In genomic region chr17:82094931-82095776, GRCh38 we compare ENCODE assay signal across 10 cellular contexts. TPM values are rescaled to one million over a fixed set of nuclear protein-coding genes. Genes with fewer than 3 reads are reported as not detected.
DNase-seq lines count a peak whose midpoint lies in the region; ATAC-seq, FAIRE-seq and TF ChIP-seq lines count a peak whose summit lies in the region.
"Had no signal": no experiment of that assay in that cellular context is flagged by ENCODE, and none has a peak within 500 bp of the region (broad histone marks: within the 10 kb centered on the region; RNA-seq: fewer than 3 reads in every experiment).

No MANE protein-coding gene starts in this region.

- no peak for DNase-seq in natural killer cell
- DNase-seq in natural killer cell treated with Interleukin-12 subunit alpha and Interleukin-12 subunit beta and Interleukin-15 and Interleukin-18, amount 100 ng/mL, for 72 hours (ENCODE audit: low spot score), result no peak
- DNase-seq in WERI-Rb-1, result peak; percentile 31
- DNase-seq in HepG2 (ENCODE audit: low spot score), result no peak
- DNase-seq in type B pancreatic cell (ENCODE audit: extremely low spot score, unreplicated experiment), result no peak
- DNase-seq in hypothalamus (lab: John Stamatoyannopoulos, UW), result no peak
- no peak for DNase-seq in NCI-H146 treated with DMSO at 0.1 percent for 48 hours (lab: John Stamatoyannopoulos, UW; ENCODE audit: unreplicated experiment)
- DNase-seq: COR-L47, NCI-H2107 had no signal

- peak overlapping the region; percentile 98 for H3K4me2 ChIP-seq in HepG2 (ENCODE audit: low read depth, low read length)

- no peaks in the 10 kb centered on the region for H3K36me3 Mint-ChIP-seq in natural killer cell
- no peaks in the 10 kb centered on the region for H3K36me3 Mint-ChIP-seq in natural killer cell treated with Interleukin-12 subunit alpha and Interleukin-12 subunit beta and Interleukin-15 and Interleukin-18, amount 100 ng/mL, for 72 hours
- H3K36me3 Mint-ChIP-seq in type B pancreatic cell, result no peaks in the 10 kb centered on the region

- TF ChIP-seq POLR2A in HepG2 (IDR thresholded peaks at IDR 0.05; ENCODE audit: insufficient read depth in 1 of 2, low read depth in 2 of 2, low read length in 2 of 2), result no peak

- H3K36me3 ChIP-seq in WERI-Rb-1 (peaks cover 79% of the 10 kb centered on the region), HepG2 (replicated peaks in 1 of 2; ENCODE audit: control insufficient read depth in 1 of 2, insufficient read depth in 2 of 2, low read length in 2 of 2) (peaks cover 45 to 58% of the 10 kb centered on the region in 2 experiments)

- H4K20me1 ChIP-seq in HepG2 (ENCODE audit: insufficient read depth, low read length), result peaks cover 58% of the 10 kb centered on the region

- TF ChIP-seq CTCF in natural killer cell (IDR thresholded peaks at IDR 0.05), result no peak
- TF ChIP-seq CTCF in WERI-Rb-1 (IDR thresholded peaks at IDR 0.05; ENCODE audit: low read depth, low read length), result no peak
- TF ChIP-seq CTCF in HepG2 (CRISPR knock-in tag; IDR thresholded peaks at IDR 0.05), result no peak
- no peak for TF ChIP-seq CTCF in type B pancreatic cell (conservative IDR thresholded peaks at IDR 0.05)

- peaks cover 63% of the 10 kb centered on the region for H3K79me2 ChIP-seq in HepG2 (ENCODE audit: insufficient read depth, low read length)

- H3K4me1 Mint-ChIP-seq in natural killer cell, result peaks cover 0 to 4% of the 10 kb centered on the region in 2 donors
- peaks cover 0 to 4% of the 10 kb centered on the region in 2 donors for H3K4me1 Mint-ChIP-seq in natural killer cell treated with Interleukin-12 subunit alpha and Interleukin-12 subunit beta and Interleukin-15 and Interleukin-18, amount 100 ng/mL, for 72 hours (ENCODE audit: low read depth in 2 of 2)
- no peaks in the 10 kb centered on the region for H3K4me1 Mint-ChIP-seq in type B pancreatic cell (ENCODE audit: unreplicated experiment)

- TF ChIP-seq EP300 in HepG2 (IDR thresholded peaks at IDR 0.05; ENCODE audit: low read depth in 2 of 2, low read length in 2 of 2) (no peak), HepG2 (CRISPR knock-in tag; IDR thresholded peaks at IDR 0.05; ENCODE audit: borderline replicate concordance) (no peak)

- H3K9me3 Mint-ChIP-seq in natural killer cell, result no peaks in the 10 kb centered on the region
- no peaks in the 10 kb centered on the region for H3K9me3 Mint-ChIP-seq in natural killer cell treated with Interleukin-12 subunit alpha and Interleukin-12 subunit beta and Interleukin-15 and Interleukin-18, amount 100 ng/mL, for 72 hours
- H3K9me3 Mint-ChIP-seq in type B pancreatic cell, result no peaks in the 10 kb centered on the region

- intact Hi-C loops in natural killer cell (cut with micrococcal nuclease) (loop anchor here (10.0 kb wide), 1 partner anchor 220 kb away; the partner anchor contains the start of gene ARHGDIA), HepG2 (cut with micrococcal nuclease; ENCODE audit: unreplicated experiment) (loop anchor here (5.0 to 10.0 kb wide), 2 partner anchors 43 to 120 kb away; partner anchors contain the start of genes ASPSCR1, GPS1 and RFNG)

- TF ChIP-seq RAD21 in HepG2 (CRISPR knock-in tag; IDR thresholded peaks at IDR 0.05), result no peak

- in situ Hi-C loops in HepG2 (cut with HindIII; ENCODE audit: extremely low pct_ligation_motif_present, low pct_unique_long_range_greater_than_20kb), result no loop called here

- H3K4me3 ChIP-seq in WERI-Rb-1 (ENCODE audit: low read depth, low read length), result no peak overlapping the region
- peak overlapping the region in 2 of 3 experiments; percentile 86 to 96; a peak in 3 of 6 replicates for H3K4me3 ChIP-seq in HepG2 (replicated peaks in 1 of 3; ENCODE audit: insufficient read depth in 1 of 3, low read depth in 2 of 3, low read length in 3 of 3)

- H3K4me3 Mint-ChIP-seq in natural killer cell (peak overlapping the region; percentile 59), type B pancreatic cell (peak overlapping the region; percentile 82)
- H3K4me3 Mint-ChIP-seq in natural killer cell treated with Interleukin-12 subunit alpha and Interleukin-12 subunit beta and Interleukin-15 and Interleukin-18, amount 100 ng/mL, for 72 hours, result no peak overlapping the region

- H3K27me3 ChIP-seq in WERI-Rb-1 (ENCODE audit: insufficient read depth, low read depth, severe bottlenecking) (no peaks in the 10 kb centered on the region), HepG2 (ENCODE audit: control insufficient read depth in 1 of 2, insufficient read depth in 2 of 2, low read length in 2 of 2) (no peaks in the 10 kb centered on the region; a peak in 1 of 5 replicates)

- ATAC-seq in natural killer cell (no peak), HepG2 (no peak), GM21723 (IDR thresholded peaks at IDR 0.05; ENCODE audit: unreplicated experiment) (no peak)
- ATAC-seq in natural killer cell treated with Interleukin-12 subunit alpha and Interleukin-12 subunit beta and Interleukin-15 and Interleukin-18, amount 100 ng/mL, for 72 hours, result no peak

- WGBS in HepG2 (ENCODE audit: low lambda C conversion rate), result 87% methylated on average over 28 of the region's 37 CpGs

- peaks cover 50% of the 10 kb centered on the region for H3K4me1 ChIP-seq in HepG2 (ENCODE audit: insufficient read depth, low read length)

- H3K27me3 Mint-ChIP-seq in natural killer cell (ENCODE audit: low read depth in 2 of 2) (no peaks in the 10 kb centered on the region), type B pancreatic cell (no peaks in the 10 kb centered on the region)
- no peaks in the 10 kb centered on the region for H3K27me3 Mint-ChIP-seq in natural killer cell treated with Interleukin-12 subunit alpha and Interleukin-12 subunit beta and Interleukin-15 and Interleukin-18, amount 100 ng/mL, for 72 hours

- H3K27ac ChIP-seq in WERI-Rb-1 (peak overlapping the region; percentile 11; the same call in 1 of the 2 replicates), HepG2 (ENCODE audit: extremely low read length, insufficient read depth, low read length) (peak overlapping the region; percentile 89)

- no peak for FAIRE-seq in HepG2 (lab: Jason Lieb, UNC)

- CTCF ChIA-PET in HepG2 (lab: Yijun Ruan, JAX; ENCODE audit: low intra/inter-chr PET ratio, low total read pairs), result no interaction called here

- BruUV-seq in HepG2 (replicated peaks; lab: Mats Ljungman, UMichigan), result no TSS peak

- no peak overlapping the region for H3K27ac Mint-ChIP-seq in natural killer cell
- no peak overlapping the region for H3K27ac Mint-ChIP-seq in natural killer cell treated with Interleukin-12 subunit alpha and Interleukin-12 subunit beta and Interleukin-15 and Interleukin-18, amount 100 ng/mL, for 72 hours
- peak overlapping the region; percentile 75 for H3K27ac Mint-ChIP-seq in type B pancreatic cell

- H2AFZ ChIP-seq in HepG2 (ENCODE audit: low read length), result no peak overlapping the region

- H3K9me3 ChIP-seq in WERI-Rb-1 (ENCODE audit: severe bottlenecking) (peaks cover 2% of the 10 kb centered on the region), HepG2 (ENCODE audit: low read length) (no peaks in the 10 kb centered on the region)

- peak overlapping the region; percentile 98 for H3K9ac ChIP-seq in HepG2 (ENCODE audit: insufficient read depth, low read depth, low read length)

- POLR2A ChIA-PET in HepG2 (lab: Yijun Ruan, JAX), result interaction anchor here (0.7 to 2.7 kb wide), 4 partner anchors 9 to 38 kb away, joined by 3 to 8 read pairs (median 6); no protein-coding TSS in a partner anchor

RNA-seq across cellular contexts. Expression of gene FASN, which starts 2.9 kb away (rescaled TPM):
- total RNA-seq in natural killer cell, result 10 to 100 TPM; 53.8 to 56.2 (median 54.0) TPM
- 100 to 1,000 TPM; 195 to 451 TPM for total RNA-seq in natural killer cell treated with Interleukin-12 subunit alpha and Interleukin-12 subunit beta and Interleukin-15 and Interleukin-18, amount 100 ng/mL, for 72 hours
- 101 and 192 TPM in 2 replicates for total RNA-seq in HepG2 (2016; rRNA removed; fragmentation: Illumina TruSeq; extraction: Trizol)
- total RNA-seq in HepG2 (2016; cell fraction: cytosol; rRNA removed; fragmentation: Illumina TruSeq; extraction: Trizol; ENCODE audit: low read depth), result 28.4 and 29.9 TPM in 2 replicates
- total RNA-seq in HepG2 (2016; cell fraction: insoluble cytoplasmic fraction; rRNA removed; fragmentation: Illumina TruSeq; extraction: Trizol), result 118 and 157 TPM in 2 replicates
- 63.2 and 68.3 TPM in 2 replicates for total RNA-seq in HepG2 (2016; cell fraction: membrane; rRNA removed; fragmentation: Illumina TruSeq; extraction: Trizol)
- 147 and 173 TPM in 2 replicates for total RNA-seq in HepG2 (2016; cell fraction: nucleus; rRNA removed; fragmentation: Illumina TruSeq; extraction: Trizol)
- 51.7 and 92.4 TPM in 2 replicates for polyA plus RNA-seq in HepG2 (2011; rRNA removed)
- 62.2 and 67.6 TPM in 2 replicates for polyA plus RNA-seq in HepG2 (2011; cell fraction: cytosol; rRNA removed)
- 516 and 545 TPM in 2 replicates for polyA plus RNA-seq in HepG2 (2011; cell fraction: nucleus; rRNA removed)
- polyA plus RNA-seq in HepG2 (2012), result 163 and 245 TPM in 2 replicates
- 24.8 and 25.4 TPM in 2 replicates for polyA plus RNA-seq in HepG2 (2016; cell fraction: cytosol; fragmentation: Illumina TruSeq; extraction: Trizol; ENCODE audit: low read depth)
- 209 and 303 TPM in 2 replicates for polyA plus RNA-seq in HepG2 (2016; cell fraction: insoluble cytoplasmic fraction; fragmentation: Illumina TruSeq; extraction: Trizol; ENCODE audit: low read depth)
- polyA plus RNA-seq in HepG2 (2016; cell fraction: membrane; fragmentation: Illumina TruSeq; extraction: Trizol; ENCODE audit: low read depth), result 52.3 and 61.0 TPM in 2 replicates
- 501 and 529 TPM in 2 replicates for polyA plus RNA-seq in HepG2 (2016; cell fraction: nucleus; fragmentation: Illumina TruSeq; extraction: Trizol; ENCODE audit: insufficient read depth, low read depth)
- polyA minus RNA-seq in HepG2 (2011; rRNA and poly(A)+ RNA removed; ENCODE audit: low replicate concordance), result 35.6 and 241 TPM in 2 replicates
- polyA minus RNA-seq in HepG2 (2011; cell fraction: cytosol; rRNA and poly(A)+ RNA removed), result 226 and 344 TPM in 2 replicates
- polyA minus RNA-seq in HepG2 (2011; cell fraction: nucleus; rRNA and poly(A)+ RNA removed), result 97.7 and 151 TPM in 2 replicates
- total RNA-seq in type B pancreatic cell (ENCODE audit: low replicate concordance), result 228 and 326 TPM in 2 replicates

RNA-seq across cellular contexts. Expression of gene DUS1L, which starts 29.6 kb away (rescaled TPM):
- total RNA-seq in natural killer cell (100 to 1,000 TPM; 122 to 144 (median 136) TPM), HepG2 (2016; rRNA removed; fragmentation: Illumina TruSeq; extraction: Trizol) (67.9 and 109 TPM in 2 replicates), type B pancreatic cell (ENCODE audit: low replicate concordance) (97.0 and 97.1 TPM in 2 replicates)
- 100 to 1,000 TPM; 125 to 196 TPM for total RNA-seq in natural killer cell treated with Interleukin-12 subunit alpha and Interleukin-12 subunit beta and Interleukin-15 and Interleukin-18, amount 100 ng/mL, for 72 hours
- 206 and 220 TPM in 2 replicates for total RNA-seq in HepG2 (2016; cell fraction: cytosol; rRNA removed; fragmentation: Illumina TruSeq; extraction: Trizol; ENCODE audit: low read depth)
- total RNA-seq in HepG2 (2016; cell fraction: insoluble cytoplasmic fraction; rRNA removed; fragmentation: Illumina TruSeq; extraction: Trizol), result 58.4 and 113 TPM in 2 replicates
- 268 and 276 TPM in 2 replicates for total RNA-seq in HepG2 (2016; cell fraction: membrane; rRNA removed; fragmentation: Illumina TruSeq; extraction: Trizol)
- 69.9 and 102 TPM in 2 replicates for total RNA-seq in HepG2 (2016; cell fraction: nucleus; rRNA removed; fragmentation: Illumina TruSeq; extraction: Trizol)
- polyA plus RNA-seq in HepG2 (2011; rRNA removed), result 81.0 and 108 TPM in 2 replicates
- 64.5 and 97.7 TPM in 2 replicates for polyA plus RNA-seq in HepG2 (2011; cell fraction: cytosol; rRNA removed)
- 583 and 668 TPM in 2 replicates for polyA plus RNA-seq in HepG2 (2011; cell fraction: nucleus; rRNA removed)
- polyA plus RNA-seq in HepG2 (2012), result 82.7 and 123 TPM in 2 replicates
- 353 and 384 TPM in 2 replicates for polyA plus RNA-seq in HepG2 (2016; cell fraction: cytosol; fragmentation: Illumina TruSeq; extraction: Trizol; ENCODE audit: low read depth)
- polyA plus RNA-seq in HepG2 (2016; cell fraction: insoluble cytoplasmic fraction; fragmentation: Illumina TruSeq; extraction: Trizol; ENCODE audit: low read depth), result 138 and 172 TPM in 2 replicates
- 444 and 521 TPM in 2 replicates for polyA plus RNA-seq in HepG2 (2016; cell fraction: membrane; fragmentation: Illumina TruSeq; extraction: Trizol; ENCODE audit: low read depth)
- polyA plus RNA-seq in HepG2 (2016; cell fraction: nucleus; fragmentation: Illumina TruSeq; extraction: Trizol; ENCODE audit: insufficient read depth, low read depth), result 330 and 339 TPM in 2 replicates
- 47.0 and 79.2 TPM in 2 replicates for polyA minus RNA-seq in HepG2 (2011; rRNA and poly(A)+ RNA removed; ENCODE audit: low replicate concordance)
- 31.7 and 34.4 TPM in 2 replicates for polyA minus RNA-seq in HepG2 (2011; cell fraction: cytosol; rRNA and poly(A)+ RNA removed)
- 85.7 and 87.9 TPM in 2 replicates for polyA minus RNA-seq in HepG2 (2011; cell fraction: nucleus; rRNA and poly(A)+ RNA removed)

RNA-seq across cellular contexts. Expression of gene GPS1, which starts 43.5 kb away (rescaled TPM):
- total RNA-seq in natural killer cell (10 to 100 TPM; 78.9 to 87.6 (median 85.3) TPM), HepG2 (2016; rRNA removed; fragmentation: Illumina TruSeq; extraction: Trizol) (106 and 124 TPM in 2 replicates), type B pancreatic cell (ENCODE audit: low replicate concordance) (111 and 112 TPM in 2 replicates)
- total RNA-seq in natural killer cell treated with Interleukin-12 subunit alpha and Interleukin-12 subunit beta and Interleukin-15 and Interleukin-18, amount 100 ng/mL, for 72 hours, result 100 to 1,000 TPM; 112 to 114 TPM
- total RNA-seq in HepG2 (2016; cell fraction: cytosol; rRNA removed; fragmentation: Illumina TruSeq; extraction: Trizol; ENCODE audit: low read depth), result 87.3 and 88.2 TPM in 2 replicates
- 99.7 and 134 TPM in 2 replicates for total RNA-seq in HepG2 (2016; cell fraction: insoluble cytoplasmic fraction; rRNA removed; fragmentation: Illumina TruSeq; extraction: Trizol)
- 96.5 and 111 TPM in 2 replicates for total RNA-seq in HepG2 (2016; cell fraction: membrane; rRNA removed; fragmentation: Illumina TruSeq; extraction: Trizol)
- 89.5 and 106 TPM in 2 replicates for total RNA-seq in HepG2 (2016; cell fraction: nucleus; rRNA removed; fragmentation: Illumina TruSeq; extraction: Trizol)
- polyA plus RNA-seq in HepG2 (2011; rRNA removed), result 128 and 161 TPM in 2 replicates
- polyA plus RNA-seq in HepG2 (2011; cell fraction: cytosol; rRNA removed), result 107 and 157 TPM in 2 replicates
- 389 and 467 TPM in 2 replicates for polyA plus RNA-seq in HepG2 (2011; cell fraction: nucleus; rRNA removed)
- polyA plus RNA-seq in HepG2 (2012), result 102 and 120 TPM in 2 replicates
- polyA plus RNA-seq in HepG2 (2016; cell fraction: cytosol; fragmentation: Illumina TruSeq; extraction: Trizol; ENCODE audit: low read depth), result 96.5 and 102 TPM in 2 replicates
- 120 and 146 TPM in 2 replicates for polyA plus RNA-seq in HepG2 (2016; cell fraction: insoluble cytoplasmic fraction; fragmentation: Illumina TruSeq; extraction: Trizol; ENCODE audit: low read depth)
- 103 and 104 TPM in 2 replicates for polyA plus RNA-seq in HepG2 (2016; cell fraction: membrane; fragmentation: Illumina TruSeq; extraction: Trizol; ENCODE audit: low read depth)
- polyA plus RNA-seq in HepG2 (2016; cell fraction: nucleus; fragmentation: Illumina TruSeq; extraction: Trizol; ENCODE audit: insufficient read depth, low read depth), result 225 and 229 TPM in 2 replicates
- 182 and 265 TPM in 2 replicates for polyA minus RNA-seq in HepG2 (2011; rRNA and poly(A)+ RNA removed; ENCODE audit: low replicate concordance)
- 76.6 and 80.3 TPM in 2 replicates for polyA minus RNA-seq in HepG2 (2011; cell fraction: cytosol; rRNA and poly(A)+ RNA removed)
- polyA minus RNA-seq in HepG2 (2011; cell fraction: nucleus; rRNA and poly(A)+ RNA removed), result 60.2 and 61.0 TPM in 2 replicates

RNA-seq across cellular contexts. Expression of gene RFNG, which starts 43.5 kb away (rescaled TPM):
- 10 to 100 TPM; 22.7 to 26.7 (median 23.2) TPM for total RNA-seq in natural killer cell
- total RNA-seq in natural killer cell treated with Interleukin-12 subunit alpha and Interleukin-12 subunit beta and Interleukin-15 and Interleukin-18, amount 100 ng/mL, for 72 hours, result 10 to 100 TPM; 18.2 to 23.1 TPM
- 27.8 and 64.0 TPM in 2 replicates for total RNA-seq in HepG2 (2016; rRNA removed; fragmentation: Illumina TruSeq; extraction: Trizol)
- total RNA-seq in HepG2 (2016; cell fraction: cytosol; rRNA removed; fragmentation: Illumina TruSeq; extraction: Trizol; ENCODE audit: low read depth), result 72.5 and 73.8 TPM in 2 replicates
- total RNA-seq in HepG2 (2016; cell fraction: insoluble cytoplasmic fraction; rRNA removed; fragmentation: Illumina TruSeq; extraction: Trizol), result 23.6 and 61.0 TPM in 2 replicates
- total RNA-seq in HepG2 (2016; cell fraction: membrane; rRNA removed; fragmentation: Illumina TruSeq; extraction: Trizol), result 95.0 and 98.0 TPM in 2 replicates
- 53.3 and 60.7 TPM in 2 replicates for total RNA-seq in HepG2 (2016; cell fraction: nucleus; rRNA removed; fragmentation: Illumina TruSeq; extraction: Trizol)
- 61.4 and 90.6 TPM in 2 replicates for polyA plus RNA-seq in HepG2 (2011; rRNA removed)
- polyA plus RNA-seq in HepG2 (2011; cell fraction: cytosol; rRNA removed), result 36.1 and 62.0 TPM in 2 replicates
- polyA plus RNA-seq in HepG2 (2011; cell fraction: nucleus; rRNA removed), result 548 and 733 TPM in 2 replicates
- polyA plus RNA-seq in HepG2 (2012), result 60.9 and 71.7 TPM in 2 replicates
- polyA plus RNA-seq in HepG2 (2016; cell fraction: cytosol; fragmentation: Illumina TruSeq; extraction: Trizol; ENCODE audit: low read depth), result 106 and 121 TPM in 2 replicates
- polyA plus RNA-seq in HepG2 (2016; cell fraction: insoluble cytoplasmic fraction; fragmentation: Illumina TruSeq; extraction: Trizol; ENCODE audit: low read depth), result 35.7 and 47.7 TPM in 2 replicates
- polyA plus RNA-seq in HepG2 (2016; cell fraction: membrane; fragmentation: Illumina TruSeq; extraction: Trizol; ENCODE audit: low read depth), result 128 and 132 TPM in 2 replicates
- polyA plus RNA-seq in HepG2 (2016; cell fraction: nucleus; fragmentation: Illumina TruSeq; extraction: Trizol; ENCODE audit: insufficient read depth, low read depth), result 227 and 229 TPM in 2 replicates
- 12.3 and 58.2 TPM in 2 replicates for polyA minus RNA-seq in HepG2 (2011; rRNA and poly(A)+ RNA removed; ENCODE audit: low replicate concordance)
- polyA minus RNA-seq in HepG2 (2011; cell fraction: cytosol; rRNA and poly(A)+ RNA removed), result 21.9 and 29.0 TPM in 2 replicates
- 29.7 and 35.9 TPM in 2 replicates for polyA minus RNA-seq in HepG2 (2011; cell fraction: nucleus; rRNA and poly(A)+ RNA removed)
- 35.9 and 43.4 TPM in 2 replicates for total RNA-seq in type B pancreatic cell (ENCODE audit: low replicate concordance)

RNA-seq across cellular contexts. Expression of gene DCXR, which starts 57.7 kb away (rescaled TPM):
- total RNA-seq in natural killer cell, result 100 to 1,000 TPM in 2 of 3 donors, 10 to 100 TPM in 1; 93.9 to 171 (median 145) TPM
- total RNA-seq in natural killer cell treated with Interleukin-12 subunit alpha and Interleukin-12 subunit beta and Interleukin-15 and Interleukin-18, amount 100 ng/mL, for 72 hours, result 100 to 1,000 TPM in 1 of 2 donors, 10 to 100 TPM in 1; 95.7 to 136 TPM
- total RNA-seq in HepG2 (2016; rRNA removed; fragmentation: Illumina TruSeq; extraction: Trizol), result 286 and 311 TPM in 2 replicates
- total RNA-seq in HepG2 (2016; cell fraction: cytosol; rRNA removed; fragmentation: Illumina TruSeq; extraction: Trizol; ENCODE audit: low read depth), result 275 and 353 TPM in 2 replicates
- total RNA-seq in HepG2 (2016; cell fraction: insoluble cytoplasmic fraction; rRNA removed; fragmentation: Illumina TruSeq; extraction: Trizol), result 302 and 321 TPM in 2 replicates
- 228 and 297 TPM in 2 replicates for total RNA-seq in HepG2 (2016; cell fraction: membrane; rRNA removed; fragmentation: Illumina TruSeq; extraction: Trizol)
- 132 and 152 TPM in 2 replicates for total RNA-seq in HepG2 (2016; cell fraction: nucleus; rRNA removed; fragmentation: Illumina TruSeq; extraction: Trizol)
- 287 and 290 TPM in 2 replicates for polyA plus RNA-seq in HepG2 (2011; rRNA removed)
- 253 and 424 TPM in 2 replicates for polyA plus RNA-seq in HepG2 (2011; cell fraction: cytosol; rRNA removed)
- 645 and 737 TPM in 2 replicates for polyA plus RNA-seq in HepG2 (2011; cell fraction: nucleus; rRNA removed)
- polyA plus RNA-seq in HepG2 (2012), result 190 and 266 TPM in 2 replicates
- polyA plus RNA-seq in HepG2 (2016; cell fraction: cytosol; fragmentation: Illumina TruSeq; extraction: Trizol; ENCODE audit: low read depth), result 398 and 426 TPM in 2 replicates
- 296 and 330 TPM in 2 replicates for polyA plus RNA-seq in HepG2 (2016; cell fraction: insoluble cytoplasmic fraction; fragmentation: Illumina TruSeq; extraction: Trizol; ENCODE audit: low read depth)
- polyA plus RNA-seq in HepG2 (2016; cell fraction: membrane; fragmentation: Illumina TruSeq; extraction: Trizol; ENCODE audit: low read depth), result 308 and 335 TPM in 2 replicates
- polyA plus RNA-seq in HepG2 (2016; cell fraction: nucleus; fragmentation: Illumina TruSeq; extraction: Trizol; ENCODE audit: insufficient read depth, low read depth), result 280 and 299 TPM in 2 replicates
- polyA minus RNA-seq in HepG2 (2011; rRNA and poly(A)+ RNA removed; ENCODE audit: low replicate concordance), result 73.9 and 172 TPM in 2 replicates
- polyA minus RNA-seq in HepG2 (2011; cell fraction: cytosol; rRNA and poly(A)+ RNA removed), result 52.1 and 74.6 TPM in 2 replicates
- polyA minus RNA-seq in HepG2 (2011; cell fraction: nucleus; rRNA and poly(A)+ RNA removed), result 61.5 and 67.5 TPM in 2 replicates
- total RNA-seq in type B pancreatic cell (ENCODE audit: low replicate concordance), result 158 and 175 TPM in 2 replicates
